ENCODE assay signal across 1 cellular context in the genomic region with DNA sequence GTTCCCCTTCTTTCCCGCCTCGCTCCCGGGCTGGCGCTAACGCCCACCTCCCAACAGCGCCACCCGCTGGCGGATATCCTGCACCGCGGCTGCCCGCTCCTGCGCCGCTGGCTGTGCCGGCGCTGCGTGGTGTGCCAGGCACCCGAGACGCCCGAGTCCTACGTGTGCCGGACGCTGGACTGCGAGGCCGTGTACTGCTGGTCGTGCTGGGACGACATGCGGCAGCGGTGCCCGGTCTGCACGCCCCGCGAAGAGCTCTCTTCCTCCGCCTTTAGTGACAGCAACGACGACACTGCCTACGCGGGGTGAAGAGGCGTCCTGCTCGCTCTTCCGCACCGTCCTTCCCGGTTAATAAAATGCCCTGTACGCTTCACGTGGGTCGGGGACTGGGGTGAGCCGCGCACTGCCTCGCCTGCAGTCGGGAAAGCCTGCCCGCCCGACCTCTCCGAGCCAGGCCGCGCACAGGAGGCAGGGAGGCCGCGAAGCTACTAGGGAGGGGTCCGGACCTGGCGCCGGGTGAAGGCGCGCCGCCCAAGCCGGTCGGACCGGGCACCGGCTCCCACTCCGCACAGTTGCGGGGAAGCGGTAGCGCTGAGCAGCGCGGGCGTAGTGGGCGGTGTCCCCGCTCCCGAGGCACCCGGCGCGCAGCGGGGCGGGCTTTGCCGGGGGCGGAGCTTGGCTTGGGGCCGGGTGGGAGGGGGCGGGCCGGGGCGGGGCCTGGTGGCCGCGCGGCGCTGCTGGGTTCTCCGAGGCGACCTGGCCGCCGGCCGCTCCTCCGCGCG.
A peak's percentile ranks its signal among the peaks of the same experiment; 100 is the strongest.
TF ChIP-seq lines count a peak whose summit lies in the region.

A gene with protein sequence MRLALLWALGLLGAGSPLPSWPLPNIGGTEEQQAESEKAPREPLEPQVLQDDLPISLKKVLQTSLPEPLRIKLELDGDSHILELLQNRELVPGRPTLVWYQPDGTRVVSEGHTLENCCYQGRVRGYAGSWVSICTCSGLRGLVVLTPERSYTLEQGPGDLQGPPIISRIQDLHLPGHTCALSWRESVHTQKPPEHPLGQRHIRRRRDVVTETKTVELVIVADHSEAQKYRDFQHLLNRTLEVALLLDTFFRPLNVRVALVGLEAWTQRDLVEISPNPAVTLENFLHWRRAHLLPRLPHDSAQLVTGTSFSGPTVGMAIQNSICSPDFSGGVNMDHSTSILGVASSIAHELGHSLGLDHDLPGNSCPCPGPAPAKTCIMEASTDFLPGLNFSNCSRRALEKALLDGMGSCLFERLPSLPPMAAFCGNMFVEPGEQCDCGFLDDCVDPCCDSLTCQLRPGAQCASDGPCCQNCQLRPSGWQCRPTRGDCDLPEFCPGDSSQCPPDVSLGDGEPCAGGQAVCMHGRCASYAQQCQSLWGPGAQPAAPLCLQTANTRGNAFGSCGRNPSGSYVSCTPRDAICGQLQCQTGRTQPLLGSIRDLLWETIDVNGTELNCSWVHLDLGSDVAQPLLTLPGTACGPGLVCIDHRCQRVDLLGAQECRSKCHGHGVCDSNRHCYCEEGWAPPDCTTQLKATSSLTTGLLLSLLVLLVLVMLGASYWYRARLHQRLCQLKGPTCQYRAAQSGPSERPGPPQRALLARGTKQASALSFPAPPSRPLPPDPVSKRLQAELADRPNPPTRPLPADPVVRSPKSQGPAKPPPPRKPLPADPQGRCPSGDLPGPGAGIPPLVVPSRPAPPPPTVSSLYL (plus strand): TSS at position 757 of the 782 bp plus-strand sequence. CDS start 71 bp downstream, outside the sequence.

TF ChIP-seq in HepG2, 621 proteins besides CTCF, POLR2A, EP300 and RAD21 (continued from another document and continues in another):
- TF ChIP-seq, protein P1, sequence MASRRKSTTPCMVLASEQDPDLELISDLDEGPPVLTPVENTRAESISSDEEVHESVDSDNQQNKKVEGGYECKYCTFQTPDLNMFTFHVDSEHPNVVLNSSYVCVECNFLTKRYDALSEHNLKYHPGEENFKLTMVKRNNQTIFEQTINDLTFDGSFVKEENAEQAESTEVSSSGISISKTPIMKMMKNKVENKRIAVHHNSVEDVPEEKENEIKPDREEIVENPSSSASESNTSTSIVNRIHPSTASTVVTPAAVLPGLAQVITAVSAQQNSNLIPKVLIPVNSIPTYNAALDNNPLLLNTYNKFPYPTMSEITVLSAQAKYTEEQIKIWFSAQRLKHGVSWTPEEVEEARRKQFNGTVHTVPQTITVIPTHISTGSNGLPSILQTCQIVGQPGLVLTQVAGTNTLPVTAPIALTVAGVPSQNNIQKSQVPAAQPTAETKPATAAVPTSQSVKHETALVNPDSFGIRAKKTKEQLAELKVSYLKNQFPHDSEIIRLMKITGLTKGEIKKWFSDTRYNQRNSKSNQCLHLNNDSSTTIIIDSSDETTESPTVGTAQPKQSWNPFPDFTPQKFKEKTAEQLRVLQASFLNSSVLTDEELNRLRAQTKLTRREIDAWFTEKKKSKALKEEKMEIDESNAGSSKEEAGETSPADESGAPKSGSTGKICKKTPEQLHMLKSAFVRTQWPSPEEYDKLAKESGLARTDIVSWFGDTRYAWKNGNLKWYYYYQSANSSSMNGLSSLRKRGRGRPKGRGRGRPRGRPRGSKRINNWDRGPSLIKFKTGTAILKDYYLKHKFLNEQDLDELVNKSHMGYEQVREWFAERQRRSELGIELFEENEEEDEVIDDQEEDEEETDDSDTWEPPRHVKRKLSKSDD (CRISPR knock-in tag; IDR thresholded peaks at IDR 0.05; ENCODE audit: low read depth), result peak; percentile 73; the same call in 1 of the 2 replicates
- peak; percentile 75; the same call in 1 of the 2 replicates for TF ChIP-seq ZNF83 (CRISPR knock-in tag; IDR thresholded peaks at IDR 0.05; ENCODE audit: borderline replicate concordance)
- TF ChIP-seq ZNF138 (CRISPR knock-in tag; IDR thresholded peaks at IDR 0.05; ENCODE audit: low read depth), result peak; percentile 53; the same call in 1 of the 2 replicates
- TF ChIP-seq, protein P2, sequence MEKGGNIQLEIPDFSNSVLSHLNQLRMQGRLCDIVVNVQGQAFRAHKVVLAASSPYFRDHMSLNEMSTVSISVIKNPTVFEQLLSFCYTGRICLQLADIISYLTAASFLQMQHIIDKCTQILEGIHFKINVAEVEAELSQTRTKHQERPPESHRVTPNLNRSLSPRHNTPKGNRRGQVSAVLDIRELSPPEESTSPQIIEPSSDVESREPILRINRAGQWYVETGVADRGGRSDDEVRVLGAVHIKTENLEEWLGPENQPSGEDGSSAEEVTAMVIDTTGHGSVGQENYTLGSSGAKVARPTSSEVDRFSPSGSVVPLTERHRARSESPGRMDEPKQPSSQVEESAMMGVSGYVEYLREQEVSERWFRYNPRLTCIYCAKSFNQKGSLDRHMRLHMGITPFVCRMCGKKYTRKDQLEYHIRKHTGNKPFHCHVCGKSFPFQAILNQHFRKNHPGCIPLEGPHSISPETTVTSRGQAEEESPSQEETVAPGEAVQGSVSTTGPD (CRISPR knock-in tag; IDR thresholded peaks at IDR 0.05), result no peak
- no peak for TF ChIP-seq HMG20B (CRISPR knock-in tag; conservative IDR thresholded peaks at IDR 0.05)
- TF ChIP-seq SNAPC2 (CRISPR knock-in tag; IDR thresholded peaks at IDR 0.05), result no peak
- TF ChIP-seq, protein P3, sequence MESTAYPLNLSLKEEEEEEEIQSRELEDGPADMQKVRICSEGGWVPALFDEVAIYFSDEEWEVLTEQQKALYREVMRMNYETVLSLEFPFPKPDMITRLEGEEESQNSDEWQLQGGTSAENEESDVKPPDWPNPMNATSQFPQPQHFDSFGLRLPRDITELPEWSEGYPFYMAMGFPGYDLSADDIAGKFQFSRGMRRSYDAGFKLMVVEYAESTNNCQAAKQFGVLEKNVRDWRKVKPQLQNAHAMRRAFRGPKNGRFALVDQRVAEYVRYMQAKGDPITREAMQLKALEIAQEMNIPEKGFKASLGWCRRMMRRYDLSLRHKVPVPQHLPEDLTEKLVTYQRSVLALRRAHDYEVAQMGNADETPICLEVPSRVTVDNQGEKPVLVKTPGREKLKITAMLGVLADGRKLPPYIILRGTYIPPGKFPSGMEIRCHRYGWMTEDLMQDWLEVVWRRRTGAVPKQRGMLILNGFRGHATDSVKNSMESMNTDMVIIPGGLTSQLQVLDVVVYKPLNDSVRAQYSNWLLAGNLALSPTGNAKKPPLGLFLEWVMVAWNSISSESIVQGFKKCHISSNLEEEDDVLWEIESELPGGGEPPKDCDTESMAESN (CRISPR knock-in tag; conservative IDR thresholded peaks at IDR 0.05), result peak; percentile 68; the same call in 1 of the 2 replicates
- TF ChIP-seq ZNF34 (CRISPR knock-in tag; IDR thresholded peaks at IDR 0.05; ENCODE audit: borderline replicate concordance), result no peak
- TF ChIP-seq MAFF (IDR thresholded peaks at IDR 0.05; ENCODE audit: low read depth, low read length), result no peak
- TF ChIP-seq ZNF331 (CRISPR knock-in tag; IDR thresholded peaks at IDR 0.05), result peak; percentile 60; the same call in 1 of the 2 replicates
- TF ChIP-seq KDM2A (CRISPR knock-in tag; IDR thresholded peaks at IDR 0.05; ENCODE audit: borderline replicate concordance, low read depth), result peak; percentile 95
- TF ChIP-seq FOXO1 (CRISPR knock-in tag; IDR thresholded peaks at IDR 0.05), result no peak; the same call in 1 of the 2 replicates
- TF ChIP-seq, protein P4, sequence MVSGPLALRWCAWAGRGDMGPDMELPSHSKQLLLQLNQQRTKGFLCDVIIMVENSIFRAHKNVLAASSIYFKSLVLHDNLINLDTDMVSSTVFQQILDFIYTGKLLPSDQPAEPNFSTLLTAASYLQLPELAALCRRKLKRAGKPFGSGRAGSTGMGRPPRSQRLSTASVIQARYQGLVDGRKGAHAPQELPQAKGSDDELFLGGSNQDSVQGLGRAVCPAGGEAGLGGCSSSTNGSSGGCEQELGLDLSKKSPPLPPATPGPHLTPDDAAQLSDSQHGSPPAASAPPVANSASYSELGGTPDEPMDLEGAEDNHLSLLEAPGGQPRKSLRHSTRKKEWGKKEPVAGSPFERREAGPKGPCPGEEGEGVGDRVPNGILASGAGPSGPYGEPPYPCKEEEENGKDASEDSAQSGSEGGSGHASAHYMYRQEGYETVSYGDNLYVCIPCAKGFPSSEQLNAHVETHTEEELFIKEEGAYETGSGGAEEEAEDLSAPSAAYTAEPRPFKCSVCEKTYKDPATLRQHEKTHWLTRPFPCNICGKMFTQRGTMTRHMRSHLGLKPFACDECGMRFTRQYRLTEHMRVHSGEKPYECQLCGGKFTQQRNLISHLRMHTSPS (CRISPR knock-in tag; IDR thresholded peaks at IDR 0.05; ENCODE audit: low read depth), result peak; percentile 91
- no peak for TF ChIP-seq IRX3 (CRISPR knock-in tag; IDR thresholded peaks at IDR 0.05; ENCODE audit: borderline replicate concordance, low read depth)
- TF ChIP-seq ZNF572 (CRISPR knock-in tag; IDR thresholded peaks at IDR 0.05), result peak; percentile 98; the same call in 1 of the 2 replicates
- peak; percentile 90; the same call in 1 of the 2 replicates for TF ChIP-seq ADNP (CRISPR knock-in tag; IDR thresholded peaks at IDR 0.05)
- TF ChIP-seq GTF3A (CRISPR knock-in tag; conservative IDR thresholded peaks at IDR 0.05), result peak; percentile 82; the same call in 1 of the 2 replicates
- no peak for TF ChIP-seq MED8 (CRISPR knock-in tag; IDR thresholded peaks at IDR 0.05; ENCODE audit: insufficient replicate concordance)
- TF ChIP-seq CEBPG (CRISPR knock-in tag; IDR thresholded peaks at IDR 0.05), result 0 out of 2 replicates have a peak, but pooled peaks have one; percentile 33
- no peak for TF ChIP-seq ZNF549 (CRISPR knock-in tag; IDR thresholded peaks at IDR 0.05)
- peak; percentile 87; the same call in 1 of the 2 replicates for TF ChIP-seq MTF2 (CRISPR knock-in tag; IDR thresholded peaks at IDR 0.05; ENCODE audit: borderline replicate concordance)
- TF ChIP-seq RCOR2 (CRISPR knock-in tag; IDR thresholded peaks at IDR 0.05), result no peak
- no peak for TF ChIP-seq U2AF2 (IDR thresholded peaks at IDR 0.05; ENCODE audit: low read depth, low read length)
- TF ChIP-seq GFI1 (CRISPR knock-in tag; IDR thresholded peaks at IDR 0.05; ENCODE audit: borderline replicate concordance), result no peak; the same call in 1 of the 2 replicates
- TF ChIP-seq ZKSCAN8 (CRISPR knock-in tag; IDR thresholded peaks at IDR 0.05; ENCODE audit: borderline replicate concordance), result 0 out of 2 replicates have a peak, but pooled peaks have one; percentile 48
- TF ChIP-seq PITX1 (CRISPR knock-in tag; IDR thresholded peaks at IDR 0.05), result no peak
- peak; percentile 55; the same call in 1 of the 2 replicates for TF ChIP-seq ZNF670 (CRISPR knock-in tag; IDR thresholded peaks at IDR 0.05; ENCODE audit: borderline replicate concordance)
- no peak for TF ChIP-seq SMARCE1 (IDR thresholded peaks at IDR 0.05; ENCODE audit: borderline replicate concordance)
- TF ChIP-seq, protein P5, sequence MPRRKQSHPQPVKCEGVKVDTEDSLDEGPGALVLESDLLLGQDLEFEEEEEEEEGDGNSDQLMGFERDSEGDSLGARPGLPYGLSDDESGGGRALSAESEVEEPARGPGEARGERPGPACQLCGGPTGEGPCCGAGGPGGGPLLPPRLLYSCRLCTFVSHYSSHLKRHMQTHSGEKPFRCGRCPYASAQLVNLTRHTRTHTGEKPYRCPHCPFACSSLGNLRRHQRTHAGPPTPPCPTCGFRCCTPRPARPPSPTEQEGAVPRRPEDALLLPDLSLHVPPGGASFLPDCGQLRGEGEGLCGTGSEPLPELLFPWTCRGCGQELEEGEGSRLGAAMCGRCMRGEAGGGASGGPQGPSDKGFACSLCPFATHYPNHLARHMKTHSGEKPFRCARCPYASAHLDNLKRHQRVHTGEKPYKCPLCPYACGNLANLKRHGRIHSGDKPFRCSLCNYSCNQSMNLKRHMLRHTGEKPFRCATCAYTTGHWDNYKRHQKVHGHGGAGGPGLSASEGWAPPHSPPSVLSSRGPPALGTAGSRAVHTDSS (CRISPR knock-in tag; conservative IDR thresholded peaks at IDR 0.05), result no peak
- TF ChIP-seq, protein P6, sequence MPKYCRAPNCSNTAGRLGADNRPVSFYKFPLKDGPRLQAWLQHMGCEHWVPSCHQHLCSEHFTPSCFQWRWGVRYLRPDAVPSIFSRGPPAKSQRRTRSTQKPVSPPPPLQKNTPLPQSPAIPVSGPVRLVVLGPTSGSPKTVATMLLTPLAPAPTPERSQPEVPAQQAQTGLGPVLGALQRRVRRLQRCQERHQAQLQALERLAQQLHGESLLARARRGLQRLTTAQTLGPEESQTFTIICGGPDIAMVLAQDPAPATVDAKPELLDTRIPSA (CRISPR knock-in tag; IDR thresholded peaks at IDR 0.05; ENCODE audit: borderline replicate concordance), result peak; percentile 85; the same call in 1 of the 2 replicates
- peak; percentile 94 for TF ChIP-seq ZNF563 (CRISPR knock-in tag; IDR thresholded peaks at IDR 0.05)
- TF ChIP-seq MED13 (CRISPR knock-in tag; IDR thresholded peaks at IDR 0.05), result peak; percentile 26; the same call in 1 of the 2 replicates
- TF ChIP-seq, protein P7, sequence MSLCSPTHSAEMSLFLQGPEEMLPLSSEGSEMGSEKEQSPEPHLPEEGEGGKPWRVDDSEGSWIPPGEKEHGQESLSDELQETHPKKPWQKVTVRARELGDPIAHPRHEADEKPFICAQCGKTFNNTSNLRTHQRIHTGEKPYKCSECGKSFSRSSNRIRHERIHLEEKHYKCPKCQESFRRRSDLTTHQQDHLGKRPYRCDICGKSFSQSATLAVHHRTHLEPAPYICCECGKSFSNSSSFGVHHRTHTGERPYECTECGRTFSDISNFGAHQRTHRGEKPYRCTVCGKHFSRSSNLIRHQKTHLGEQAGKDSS (CRISPR knock-in tag; IDR thresholded peaks at IDR 0.05; ENCODE audit: borderline replicate concordance, low read depth), result peak; percentile 90
- no peak for TF ChIP-seq ZFP36L1 (CRISPR knock-in tag; IDR thresholded peaks at IDR 0.05)
- TF ChIP-seq GLI4 (CRISPR knock-in tag; IDR thresholded peaks at IDR 0.05; ENCODE audit: borderline replicate concordance), result no peak; the same call in 1 of the 2 replicates
- TF ChIP-seq RELA (CRISPR knock-in tag; IDR thresholded peaks at IDR 0.05), result no peak
- no peak for TF ChIP-seq SKI (IDR thresholded peaks at IDR 0.05; ENCODE audit: partially characterized antibody)
- peak; percentile 64 for TF ChIP-seq PHF20 (CRISPR knock-in tag; IDR thresholded peaks at IDR 0.05)
- TF ChIP-seq TBL1XR1 (IDR thresholded peaks at IDR 0.05; ENCODE audit: borderline replicate concordance, low read length, partially characterized antibody), result no peak
